Comparison of ENCODE assay signal across 8 cellular contexts in genomic region chr19:2739602-2740313, GRCh38. TPM values are rescaled to one million over a fixed set of nuclear protein-coding genes. Genes with fewer than 3 reads are reported as not detected.
A peak's percentile ranks its signal among the peaks of the same experiment; 100 is the strongest.
DNase-seq lines count a peak whose midpoint lies in the region; ATAC-seq, FAIRE-seq and TF ChIP-seq lines count a peak whose summit lies in the region.

TSS of gene SLC39A3 (minus strand) at chr19:2740017. CDS start at chr19:2737257, 2,760 bp downstream.

- no peaks in the 10 kb centered on the region for H3K36me3 ChIP-seq in pancreas
- peaks cover 7 to 11% of the 10 kb centered on the region in 2 donors for H3K36me3 ChIP-seq in thyroid gland

- H3K9me3 ChIP-seq in pancreas = no peaks in the 10 kb centered on the region
- no peaks in the 10 kb centered on the region for H3K9me3 ChIP-seq in thyroid gland

- no peak for TF ChIP-seq CTCF in GM12865 (IDR thresholded peaks at IDR 0.05; ENCODE audit: insufficient read depth, low read depth, low read length, missing control alignments)
- peak in 1 of 4 donors; percentile 10 for TF ChIP-seq CTCF in pancreas (IDR thresholded peaks at IDR 0.05)
- TF ChIP-seq CTCF in thyroid gland (IDR thresholded peaks at IDR 0.05) = peak in 3 of 6 experiments; percentile 12 to 38 (median 38)

- peaks cover 0 to 5% (median 3%) of the 10 kb centered on the region in 3 donors for H3K4me1 ChIP-seq in pancreas
- H3K4me1 ChIP-seq in thyroid gland = peaks cover 7 to 9% of the 10 kb centered on the region in 2 donors

- intact Hi-C loops in Right ventricle myocardium superior (cut with DNase I) (no loop called here), pancreas (cut with DNase I) (no loop called here), thyroid gland (cut with DNase I) (no loop called here)

- DNase-seq in GM12865 (ENCODE audit: low read depth) (peak; percentile 100), NCI-H1436 (lab: John Stamatoyannopoulos, UW) (peak; percentile 94), SW480 (ENCODE audit: low spot score) (peak; percentile 91), Right ventricle myocardium superior (peak; percentile 97), pancreas (peak; percentile 98 to 100 (median 99)), thyroid gland (peak; percentile 98 to 99)
- peak; percentile 99 for DNase-seq in activated naive CD8-positive, alpha-beta T cell treated with anti-CD3 and anti-CD28 coated beads, Interleukin-2, amount 50 U/mL, for 16 hours (ENCODE audit: low read depth, low spot score)

- H3K27ac ChIP-seq in pancreas (peak within 1 kb of the TSS in 1 of 4 donors; percentile 22), thyroid gland (no peak within 1 kb of the TSS)

- H3K4me3 ChIP-seq in GM12865 (ENCODE audit: low read depth, low read length) (peak within 1 kb of the TSS; percentile 100), pancreas (peak within 1 kb of the TSS; percentile 70 to 98 (median 92)), thyroid gland (replicated peaks in 1 of 3) (peak within 1 kb of the TSS; percentile 53 to 94 (median 93))

- TF ChIP-seq POLR2A in thyroid gland (IDR thresholded peaks at IDR 0.05) = no peak

- WGBS in pancreas, 2 donors = 0 to 1% methylated on average over 49 to 64 of the region's 64 CpGs
- 0 to 1% methylated on average over 31 of the region's 64 CpGs for WGBS in thyroid gland, 2 donors

- ATAC-seq in HG02763 (IDR thresholded peaks at IDR 0.05; ENCODE audit: unreplicated experiment) = peak; percentile 90
- ATAC-seq in Right ventricle myocardium superior (ENCODE audit: poor library complexity) = peak; percentile 100
- peak; percentile 100 for ATAC-seq in pancreas

- FAIRE-seq in pancreas (lab: Jason Lieb, UNC) = no peak

- no peaks in the 10 kb centered on the region for H3K27me3 ChIP-seq in pancreas
- H3K27me3 ChIP-seq in thyroid gland = no peaks in the 10 kb centered on the region

RNA-seq across cellular contexts. Expression of gene SLC39A3, which starts in this region (rescaled TPM):
- total RNA-seq in Right ventricle myocardium superior (20.2 TPM), pancreas (10 to 100 TPM in 5 of 6 donors, 1 to 10 TPM in 1; 8.7 to 15.2 (median 11.9) TPM), thyroid gland (10 to 100 TPM; 21.7 to 52.2 (median 31.4) TPM)
- polyA plus RNA-seq in pancreas = 10 to 100 TPM; 15.9 to 25.6 TPM
